ENCODE assay signal across 22 cellular contexts in the genomic region with DNA sequence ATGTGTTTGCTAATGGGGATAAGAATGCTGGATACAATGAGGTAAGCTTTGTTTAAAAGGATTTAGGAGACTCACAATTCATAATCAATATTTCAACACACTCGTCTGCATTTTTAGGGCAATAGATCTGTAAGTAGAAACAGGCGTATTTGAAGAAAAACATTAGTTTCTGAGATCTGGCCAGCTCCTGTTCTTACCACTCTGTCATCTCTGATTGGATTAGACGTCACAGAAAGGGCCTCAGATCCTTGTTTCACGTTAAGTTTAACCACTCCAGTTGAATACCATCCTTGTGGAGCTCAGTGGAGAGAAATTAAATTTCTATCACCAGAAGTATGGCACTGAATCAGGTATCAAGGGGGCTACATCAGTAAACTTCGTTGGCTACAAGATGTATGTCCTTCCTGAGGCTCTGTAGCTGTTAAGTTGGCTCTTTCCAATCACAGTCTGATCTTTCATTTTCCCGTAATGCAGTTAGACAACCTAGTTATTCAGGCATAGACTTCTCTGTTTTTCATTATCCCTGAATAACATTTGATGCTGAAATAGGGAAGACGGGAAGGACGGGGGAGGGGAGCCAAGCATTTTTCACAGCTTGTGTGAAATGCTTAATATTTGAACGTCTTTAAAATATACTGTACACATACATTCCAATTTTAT.
"Had no signal": no experiment of that assay in that cellular context is flagged by ENCODE, and none has a peak within 500 bp of the region (broad histone marks: within the 10 kb centered on the region; RNA-seq: fewer than 3 reads in every experiment).

No MANE protein-coding gene starts in this region.

- H3K9me3 Mint-ChIP-seq: natural killer cell treated with Interleukin-12 subunit alpha and Interleukin-12 subunit beta and Interleukin-15 and Interleukin-18, amount 100 ng/mL, for 72 hours; stimulated activated effector memory CD8-positive, alpha-beta T cell treated with anti-CD3 and anti-CD28 coated beads, Interleukin-12 subunit alpha, Interleukin-12 subunit beta, amount 100 ng/mL, for 72 hours had no signal

- DNase-seq: dorsolateral prefrontal cortex; effector CD4-positive, alpha-beta T cell; foreskin keratinocyte; glutamatergic neuron; heart right ventricle; hypothalamus; left ventricle myocardium superior; lower lobe of right lung; mucosa of descending colon; naive B cell; nucleus accumbens; sigmoid colon; stimulated activated CD4-positive, alpha-beta T cell treated with anti-CD3 and anti-CD28 coated beads, Interleukin-2, amount 100 ng/mL, for 24 hours; stimulated activated CD4-positive, alpha-beta T cell treated with anti-CD3 and anti-CD28 coated beads, Interleukin-4, amount 100 ng/mL, for 24 hours; stimulated activated naive CD4-positive, alpha-beta T cell treated with Interleukin-2 at 50 U/mL for 16 hours; stomach; thyroid gland; trophoblast cell had no signal

- H3K4me3 Mint-ChIP-seq: naive B cell; natural killer cell treated with Interleukin-12 subunit alpha and Interleukin-12 subunit beta and Interleukin-15 and Interleukin-18, amount 100 ng/mL, for 72 hours; stimulated activated effector memory CD8-positive, alpha-beta T cell treated with anti-CD3 and anti-CD28 coated beads, Interleukin-12 subunit alpha, Interleukin-12 subunit beta, amount 100 ng/mL, for 72 hours had no signal

- H3K27me3 Mint-ChIP-seq: naive B cell had no signal

- H3K36me3 Mint-ChIP-seq: naive B cell; natural killer cell treated with Interleukin-12 subunit alpha and Interleukin-12 subunit beta and Interleukin-15 and Interleukin-18, amount 100 ng/mL, for 72 hours; stimulated activated effector memory CD8-positive, alpha-beta T cell treated with anti-CD3 and anti-CD28 coated beads, Interleukin-12 subunit alpha, Interleukin-12 subunit beta, amount 100 ng/mL, for 72 hours had no signal

- ATAC-seq: foreskin keratinocyte; heart right ventricle; left ventricle myocardium superior; lower lobe of right lung; mucosa of descending colon; natural killer cell treated with Interleukin-12 subunit alpha and Interleukin-12 subunit beta and Interleukin-15 and Interleukin-18, amount 100 ng/mL, for 72 hours; stimulated activated effector memory CD8-positive, alpha-beta T cell treated with anti-CD3 and anti-CD28 coated beads, Interleukin-12 subunit alpha, Interleukin-12 subunit beta, amount 100 ng/mL, for 72 hours had no signal

- H3K27ac Mint-ChIP-seq: naive B cell; natural killer cell treated with Interleukin-12 subunit alpha and Interleukin-12 subunit beta and Interleukin-15 and Interleukin-18, amount 100 ng/mL, for 72 hours; stimulated activated effector memory CD8-positive, alpha-beta T cell treated with anti-CD3 and anti-CD28 coated beads, Interleukin-12 subunit alpha, Interleukin-12 subunit beta, amount 100 ng/mL, for 72 hours had no signal

- H3K27ac ChIP-seq: dorsolateral prefrontal cortex, foreskin keratinocyte, heart right ventricle, lower lobe of right lung, prostate gland, right atrium auricular region, sigmoid colon, stomach, thyroid gland had no signal

- H3K4me1 Mint-ChIP-seq: stimulated activated effector memory CD8-positive, alpha-beta T cell treated with anti-CD3 and anti-CD28 coated beads, Interleukin-12 subunit alpha, Interleukin-12 subunit beta, amount 100 ng/mL, for 72 hours had no signal

- H3K4me3 ChIP-seq: dorsolateral prefrontal cortex, heart right ventricle, lower lobe of right lung, mucosa of descending colon, prostate gland, right atrium auricular region, sigmoid colon, stomach, thyroid gland had no signal
